ENCODE assay signal across 27 cellular contexts in genomic region chr21:42324896-42325295, GRCh38. TPM values are rescaled to one million over a fixed set of nuclear protein-coding genes. Genes with fewer than 3 reads are reported as not detected.
"Had no signal": no experiment of that assay in that cellular context is flagged by ENCODE, and none has a peak within 500 bp of the region (broad histone marks: within the 10 kb centered on the region; RNA-seq: fewer than 3 reads in every experiment).

No MANE protein-coding gene starts in this region.

- DNase-seq: IMR-90, Karpas-422, KG1, MG63, NCI-H1092, NCI-H1105 treated with DMSO at 0.1 percent for 48 hours, NCI-H1417 treated with DMSO at 0.1 percent for 48 hours, NCI-H146, NCI-H1694 treated with DMSO at 0.1 percent for 48 hours, NCI-H1930, NCI-H2081, NCI-H2171, NCI-H226, NCI-H446, NCI-H510A, NCI-H524 treated with DMSO at 0.1 percent for 48 hours, NCI-H69, NCI-H774, PC-3, SHP77 had no signal

- H3K4me3 ChIP-seq: MG63 had no signal

- H3K36me3 ChIP-seq: MG63 had no signal

- FAIRE-seq: HepG2 had no signal

- H3K9me3 ChIP-seq: MG63 had no signal

- H3K27ac ChIP-seq: RWPE1 had no signal

- ATAC-seq: HepG2, Panc1, PC-3, SK-N-SH treated with all-trans-retinoic acid at 6 μM for 48 hours had no signal

RNA-seq across cellular contexts. Expression of gene TFF3, which starts 9.7 kb away (rescaled TPM):
- total RNA-seq: HT1080, IMR-90, OCI-LY7 had no signal
- polyA plus RNA-seq: IMR-90 had no signal

RNA-seq across cellular contexts. Expression of gene TFF2, which starts 25.9 kb away (rescaled TPM):
- total RNA-seq: HepG2, HT1080, IMR-90, OCI-LY7, SK-MEL-5 had no signal
- polyA plus RNA-seq: IMR-90 had no signal

RNA-seq across cellular contexts. Expression of gene TFF1, which starts 41.4 kb away (rescaled TPM):
- total RNA-seq: HT1080, IMR-90, OCI-LY7, SK-MEL-5 had no signal
- polyA plus RNA-seq: IMR-90 had no signal
